9 cellular contexts compared by ENCODE assay signal in genomic region chr7:99440195-99440594, GRCh38. TPM values are rescaled to one million over a fixed set of nuclear protein-coding genes. Genes with fewer than 3 reads are reported as not detected.
DNase-seq lines count a peak whose midpoint lies in the region; ATAC-seq, FAIRE-seq and TF ChIP-seq lines count a peak whose summit lies in the region.
"Had no signal": no experiment of that assay in that cellular context is flagged by ENCODE, and none has a peak within 500 bp of the region (broad histone marks: within the 10 kb centered on the region; RNA-seq: fewer than 3 reads in every experiment).

No MANE protein-coding gene starts in this region.

- no peak overlapping the region for H3K18ac ChIP-seq in mesendoderm (ENCODE audit: low read length)

- H3K36me3 Mint-ChIP-seq in HFFc6 (ENCODE audit: low read depth): peaks cover 23% of the 10 kb centered on the region

- H3K27ac ChIP-seq in A549 (peak overlapping the region in 1 of 2 experiments; percentile 99; a peak in 2 of 6 replicates), mesendoderm (ENCODE audit: low read depth, low read length) (no peak overlapping the region)

- no peak for TF ChIP-seq POLR2A in A549 (IDR thresholded peaks at IDR 0.05; ENCODE audit: low read length)

- CTCF ChIA-PET in A549 (lab: Yijun Ruan, JAX): interaction anchor here (1.6 to 5.0 kb wide), 2 partner anchors 9 to 12 kb away, joined by 3 to 24 read pairs; no protein-coding TSS in a partner anchor

- peaks cover 21% of the 10 kb centered on the region for H3K79me1 ChIP-seq in mesendoderm (ENCODE audit: low read length)

- ATAC-seq in A549: no peak

- H3K9me3 Mint-ChIP-seq in HFFc6: no peaks in the 10 kb centered on the region

- H3K27ac Mint-ChIP-seq in HFFc6: peak overlapping the region; percentile 55

- FAIRE-seq in A549 (lab: Jason Lieb, UNC): no peak

- no peaks in the 10 kb centered on the region for H3K27me3 ChIP-seq in mesendoderm (ENCODE audit: insufficient read depth, low read length, poor library complexity)

- DNase-seq in A549 (ENCODE audit: low read depth in 1 of 2, low spot score in 1 of 2): no peak
- peak; percentile 12 for DNase-seq in HFFc6
- peak; percentile 1 for DNase-seq in astrocyte of the spinal cord (ENCODE audit: low read depth, low spot score)
- DNase-seq in mesendoderm: peak; percentile 53
- no peak for DNase-seq in activated effector memory CD4-positive, alpha-beta T cell treated with anti-CD3 and anti-CD28 coated beads, Interleukin-2, amount 50 U/mL, for 16 hours
- DNase-seq in T1000 (lab: John Stamatoyannopoulos, UW): no peak
- no peak for DNase-seq in NCI-H2227 (lab: John Stamatoyannopoulos, UW; ENCODE audit: unreplicated experiment)
- DNase-seq in NCI-H187 treated with DMSO at 0.1 percent for 48 hours (lab: John Stamatoyannopoulos, UW): no peak
- DNase-seq: stimulated activated CD4-positive, alpha-beta T cell treated with anti-CD3 and anti-CD28 coated beads, Interleukin-4, amount 100 ng/mL, for 1 hour had no signal

- no peak overlapping the region for H3K56ac ChIP-seq in mesendoderm (ENCODE audit: low read length)

- H4K8ac ChIP-seq in mesendoderm (ENCODE audit: low read depth, low read length): no peak overlapping the region

- POLR2A ChIA-PET in A549 (lab: Yijun Ruan, JAX): no interaction called here

- H3K27me3 Mint-ChIP-seq in HFFc6 (ENCODE audit: insufficient read depth): peaks cover 2% of the 10 kb centered on the region; the same call in 1 of the 2 replicates

- H2BK15ac ChIP-seq in mesendoderm (replicated peaks; ENCODE audit: low read depth): no peak overlapping the region

- peaks cover 30% of the 10 kb centered on the region for H3K79me2 ChIP-seq in mesendoderm (ENCODE audit: control insufficient read depth, insufficient read depth, low read length)

- H3K4me3 ChIP-seq in A549 (peak overlapping the region; percentile 86), astrocyte of the spinal cord (ENCODE audit: low read depth, low read length) (peak overlapping the region; percentile 96), mesendoderm (ENCODE audit: low read length) (no peak overlapping the region)

- no peak overlapping the region for H2AK5ac ChIP-seq in mesendoderm (ENCODE audit: low read length)

- no peak overlapping the region for H3K23ac ChIP-seq in mesendoderm (ENCODE audit: low read length)

- H3K4me1 ChIP-seq in A549 (peaks cover 18% of the 10 kb centered on the region; the same call in 2 of the 3 replicates), mesendoderm (ENCODE audit: control insufficient read depth, low read depth, low read length) (no peaks in the 10 kb centered on the region)

- H3K4me3 Mint-ChIP-seq in HFFc6: peak overlapping the region; percentile 95

- TF ChIP-seq CTCF in A549 (IDR thresholded peaks at IDR 0.05) (no peak), HFFc6 (IDR thresholded peaks at IDR 0.05) (no peak), astrocyte of the spinal cord (IDR thresholded peaks at IDR 0.05; ENCODE audit: low read depth, low read length) (no peak)

- WGBS in A549 (ENCODE audit: missing lambda C conversion rate): 82% methylated on average over 9 of the region's 9 CpGs
- no CpG with 5 or more reads among the region's 9 CpGs for WGBS in mesendoderm (ENCODE audit: extremely low coverage, insufficient coverage, low lambda C conversion rate)

- peak overlapping the region; percentile 10 for H3K9ac ChIP-seq in mesendoderm (ENCODE audit: low read length)

- H3K4me2 ChIP-seq in A549 (peak overlapping the region; percentile 88), mesendoderm (ENCODE audit: low read length) (no peak overlapping the region)

- no peak overlapping the region for H2BK120ac ChIP-seq in mesendoderm (ENCODE audit: low read depth, low read length)

- H4K5ac ChIP-seq in mesendoderm (ENCODE audit: low read length): no peak overlapping the region

- TF ChIP-seq EP300 in A549 (IDR thresholded peaks at IDR 0.05): no peak

- H3K36me3 ChIP-seq in mesendoderm (ENCODE audit: control insufficient read depth, insufficient read depth, low read length): peaks cover 9% of the 10 kb centered on the region

- H3K4ac ChIP-seq in mesendoderm (ENCODE audit: low read depth, low read length): no peak overlapping the region

- H2BK5ac ChIP-seq in mesendoderm (ENCODE audit: low read length): no peak overlapping the region

- H3K9me3 ChIP-seq in A549: no peaks in the 10 kb centered on the region

- peaks cover 18% of the 10 kb centered on the region for H3K4me1 Mint-ChIP-seq in HFFc6 (ENCODE audit: low read depth)

- in situ Hi-C loops in astrocyte of the spinal cord (cut with HindIII; ENCODE audit: low sequenced_read_pairs): no loop called here

- no peak for TF ChIP-seq RAD21 in A549 (conservative IDR thresholded peaks at IDR 0.05 in 1 of 2, IDR thresholded peaks at IDR 0.05 in 1 of 2)

TF ChIP-seq in A549, 52 proteins besides CTCF, POLR2A, EP300 and RAD21:
- TF ChIP-seq, protein P1, sequence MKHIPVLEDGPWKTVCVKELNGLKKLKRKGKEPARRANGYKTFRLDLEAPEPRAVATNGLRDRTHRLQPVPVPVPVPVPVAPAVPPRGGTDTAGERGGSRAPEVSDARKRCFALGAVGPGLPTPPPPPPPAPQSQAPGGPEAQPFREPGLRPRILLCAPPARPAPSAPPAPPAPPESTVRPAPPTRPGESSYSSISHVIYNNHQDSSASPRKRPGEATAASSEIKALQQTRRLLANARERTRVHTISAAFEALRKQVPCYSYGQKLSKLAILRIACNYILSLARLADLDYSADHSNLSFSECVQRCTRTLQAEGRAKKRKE (CRISPR knock-in tag; IDR thresholded peaks at IDR 0.05; ENCODE audit: low read depth): no peak
- TF ChIP-seq CEBPB (IDR thresholded peaks at IDR 0.05): peak in 1 of 2 experiments; percentile 50; a peak in 2 of 4 replicates
- TF ChIP-seq, protein P2, sequence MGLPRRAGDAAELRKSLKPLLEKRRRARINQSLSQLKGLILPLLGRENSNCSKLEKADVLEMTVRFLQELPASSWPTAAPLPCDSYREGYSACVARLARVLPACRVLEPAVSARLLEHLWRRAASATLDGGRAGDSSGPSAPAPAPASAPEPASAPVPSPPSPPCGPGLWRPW (IDR thresholded peaks at IDR 0.05): no peak

RNA-seq across cellular contexts. Expression of gene CPSF4, which starts 1.5 kb away (rescaled TPM):
- 28.7 and 31.3 TPM in 2 replicates for polyA plus RNA-seq in A549 (2011; rRNA removed)
- 44.4 and 52.5 TPM in 2 replicates for polyA plus RNA-seq in A549 (2012; cell fraction: cytosol; rRNA removed)
- 173 and 178 TPM in 2 replicates for polyA plus RNA-seq in A549 (2012; cell fraction: nucleus; rRNA removed)
- polyA plus RNA-seq in A549 (2017; fragmentation: RNase III; extraction: RNeasy Plus Mini Kit Qiagen cat#74134 plus additional on column Dnase treatment): 34.1 to 39.1 TPM (median 35.6 TPM) in 3 replicates
- 47.7 and 48.4 TPM in 2 replicates for polyA minus RNA-seq in A549 (2011; rRNA and poly(A)+ RNA removed)
- 10 to 100 TPM; 26.7 to 34.0 (median 29.2) TPM for total RNA-seq in HFFc6 (2021; fragmentation: NEBNext Ultra II Directional; extraction: Animal tissue kit (Norgen Biotek cat#: 25700))
- polyA plus RNA-seq in mesendoderm (2013, experiment 1 of 2): 50.6 TPM
- polyA plus RNA-seq in mesendoderm (2013, experiment 2 of 2): 49.2 TPM

RNA-seq across cellular contexts. Expression of gene PTCD1, which starts 1.6 kb away (rescaled TPM):
- 3.9 and 5.1 TPM in 2 replicates for polyA plus RNA-seq in A549 (2011; rRNA removed)
- polyA plus RNA-seq in A549 (2012; cell fraction: cytosol; rRNA removed): 7.0 and 8.6 TPM in 2 replicates
- 13.1 and 16.6 TPM in 2 replicates for polyA plus RNA-seq in A549 (2012; cell fraction: nucleus; rRNA removed)
- 5.4 to 6.3 TPM (median 5.5 TPM) in 3 replicates for polyA plus RNA-seq in A549 (2017; fragmentation: RNase III; extraction: RNeasy Plus Mini Kit Qiagen cat#74134 plus additional on column Dnase treatment)
- polyA minus RNA-seq in A549 (2011; rRNA and poly(A)+ RNA removed): 3.4 and 4.9 TPM in 2 replicates
- total RNA-seq in HFFc6 (2021; fragmentation: NEBNext Ultra II Directional; extraction: Animal tissue kit (Norgen Biotek cat#: 25700)): 1 to 10 TPM; 4.5 to 8.6 (median 6.7) TPM
- 5.1 TPM for polyA plus RNA-seq in mesendoderm (2013, experiment 1 of 2)
- polyA plus RNA-seq in mesendoderm (2013, experiment 2 of 2): 5.0 TPM

RNA-seq across cellular contexts. Expression of gene ATP5MF, which starts 25.8 kb away (rescaled TPM):
- polyA plus RNA-seq in A549 (2011; rRNA removed): 632 and 723 TPM in 2 replicates
- polyA plus RNA-seq in A549 (2012; cell fraction: cytosol; rRNA removed): 1,443 and 1,467 TPM in 2 replicates
- polyA plus RNA-seq in A549 (2012; cell fraction: nucleus; rRNA removed): 897 and 1,697 TPM in 2 replicates
- 1,491 to 1,707 TPM (median 1,548 TPM) in 3 replicates for polyA plus RNA-seq in A549 (2017; fragmentation: RNase III; extraction: RNeasy Plus Mini Kit Qiagen cat#74134 plus additional on column Dnase treatment)
- polyA minus RNA-seq in A549 (2011; rRNA and poly(A)+ RNA removed): 84.9 and 124 TPM in 2 replicates
- total RNA-seq in HFFc6 (2021; fragmentation: NEBNext Ultra II Directional; extraction: Animal tissue kit (Norgen Biotek cat#: 25700)): 100 to 1,000 TPM; 388 to 466 (median 440) TPM
- 661 TPM for polyA plus RNA-seq in mesendoderm (2013, experiment 1 of 2)
- polyA plus RNA-seq in mesendoderm (2013, experiment 2 of 2): 678 TPM

RNA-seq across cellular contexts. Expression of gene BUD31, which starts 31.4 kb away (rescaled TPM):
- polyA plus RNA-seq in A549 (2011; rRNA removed) (81.7 and 96.5 TPM in 2 replicates), A549 (2017; fragmentation: RNase III; extraction: RNeasy Plus Mini Kit Qiagen cat#74134 plus additional on column Dnase treatment) (97.0 to 105 TPM (median 105 TPM) in 3 replicates)
- 95.6 and 120 TPM in 2 replicates for polyA plus RNA-seq in A549 (2012; cell fraction: cytosol; rRNA removed)
- 64.4 and 67.6 TPM in 2 replicates for polyA plus RNA-seq in A549 (2012; cell fraction: nucleus; rRNA removed)
- 25.9 and 29.9 TPM in 2 replicates for polyA minus RNA-seq in A549 (2011; rRNA and poly(A)+ RNA removed)
- 100 to 1,000 TPM; 134 to 147 (median 146) TPM for total RNA-seq in HFFc6 (2021; fragmentation: NEBNext Ultra II Directional; extraction: Animal tissue kit (Norgen Biotek cat#: 25700))
- 150 TPM for polyA plus RNA-seq in mesendoderm (2013, experiment 1 of 2)
- 161 TPM for polyA plus RNA-seq in mesendoderm (2013, experiment 2 of 2)

RNA-seq across cellular contexts. Expression of gene PDAP1, which starts 31.8 kb away (rescaled TPM):
- polyA plus RNA-seq in A549 (2011; rRNA removed) (42.4 and 81.8 TPM in 2 replicates), A549 (2017; fragmentation: RNase III; extraction: RNeasy Plus Mini Kit Qiagen cat#74134 plus additional on column Dnase treatment) (334 to 347 TPM (median 343 TPM) in 3 replicates)
- polyA plus RNA-seq in A549 (2012; cell fraction: cytosol; rRNA removed): 91.7 and 140 TPM in 2 replicates
- polyA plus RNA-seq in A549 (2012; cell fraction: nucleus; rRNA removed): 38.4 and 50.0 TPM in 2 replicates
- 14.4 and 19.3 TPM in 2 replicates for polyA minus RNA-seq in A549 (2011; rRNA and poly(A)+ RNA removed)
- total RNA-seq in HFFc6 (2021; fragmentation: NEBNext Ultra II Directional; extraction: Animal tissue kit (Norgen Biotek cat#: 25700)): 100 to 1,000 TPM; 148 to 213 (median 180) TPM
- polyA plus RNA-seq in mesendoderm (2013, experiment 1 of 2): 160 TPM
- 164 TPM for polyA plus RNA-seq in mesendoderm (2013, experiment 2 of 2)

Comparison
In these comparisons a context has a peak if more than half of its experiments do, and no peak if none do; other contexts are left out.
1. DNase-seq: peak in HFFc6 (single experiment), astrocyte of the spinal cord (single experiment) and mesendoderm (single experiment); none in A549 (0 of 2), activated effector memory CD4-positive, alpha-beta T cell treated with anti-CD3 and anti-CD28 coated beads, Interleukin-2, amount 50 U/mL, for 16 hours (single experiment), T1000 (single experiment), NCI-H2227 (single experiment) and NCI-H187 treated with DMSO at 0.1 percent for 48 hours (single experiment).